26 cellular contexts compared by ENCODE assay signal in the genomic region with DNA sequence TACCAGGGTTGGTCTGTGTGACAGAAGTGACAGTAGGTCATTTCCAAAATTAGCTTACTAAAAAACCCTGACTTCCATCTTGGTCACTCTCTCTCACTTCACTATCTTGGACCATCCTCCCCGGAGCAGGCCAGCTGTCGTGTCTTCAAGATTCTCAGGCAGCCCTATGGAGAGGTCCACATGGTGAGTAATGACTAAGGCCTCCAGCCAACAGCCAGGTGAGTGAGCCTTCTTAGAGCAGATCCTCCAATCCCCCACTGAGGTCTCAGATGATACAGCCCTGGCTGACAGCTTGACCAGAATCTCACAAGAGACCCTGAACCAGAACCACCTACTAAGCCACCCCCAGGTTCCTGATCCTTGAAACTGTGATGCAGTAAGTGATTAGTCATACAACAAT.
DNase-seq lines count a peak whose midpoint lies in the region; ATAC-seq lines count a peak whose summit lies in the region.
"Had no signal": no experiment of that assay in that cellular context is flagged by ENCODE, and none has a peak within 500 bp of the region (broad histone marks: within the 10 kb centered on the region; RNA-seq: fewer than 3 reads in every experiment).

No MANE protein-coding gene starts in this region.

- peak; percentile 48 for ATAC-seq in stimulated activated effector memory CD8-positive, alpha-beta T cell treated with anti-CD3 and anti-CD28 coated beads, Interleukin-12 subunit alpha, Interleukin-12 subunit beta, amount 100 ng/mL, for 72 hours
- ATAC-seq in esophagus mucosa (no peak), HG02884 (IDR thresholded peaks at IDR 0.05; ENCODE audit: unreplicated experiment) (no peak)
- ATAC-seq: psoas muscle had no signal

- peaks cover 3% of the 10 kb centered on the region for H3K4me1 Mint-ChIP-seq in stimulated activated effector memory CD8-positive, alpha-beta T cell treated with anti-CD3 and anti-CD28 coated beads, Interleukin-12 subunit alpha, Interleukin-12 subunit beta, amount 100 ng/mL, for 72 hours
- H3K4me1 Mint-ChIP-seq in activated naive CD4-positive, alpha-beta T cell treated with anti-CD3 and anti-CD28 coated beads for 36 hours (ENCODE audit: low read depth), result peaks cover 8% of the 10 kb centered on the region
- H3K4me1 Mint-ChIP-seq: activated B cell treated with CpG ODN at 0.5 μM for 24 hours; activated naive CD8-positive, alpha-beta T cell treated with anti-CD3 and anti-CD28 coated beads, Interleukin-2, amount 10 ng/mL, durations not matched to agents 7 days and 5 days; immature natural killer cell had no signal

- H3K36me3 Mint-ChIP-seq in stimulated activated effector memory CD8-positive, alpha-beta T cell treated with anti-CD3 and anti-CD28 coated beads, Interleukin-12 subunit alpha, Interleukin-12 subunit beta, amount 100 ng/mL, for 72 hours, result no peaks in the 10 kb centered on the region
- H3K36me3 Mint-ChIP-seq in activated naive CD4-positive, alpha-beta T cell treated with anti-CD3 and anti-CD28 coated beads for 36 hours (ENCODE audit: low read depth), result no peaks in the 10 kb centered on the region
- H3K36me3 Mint-ChIP-seq: activated naive CD8-positive, alpha-beta T cell treated with anti-CD3 and anti-CD28 coated beads, Interleukin-2, amount 10 ng/mL, durations not matched to agents 7 days and 5 days; immature natural killer cell had no signal

- H3K27ac Mint-ChIP-seq in stimulated activated effector memory CD8-positive, alpha-beta T cell treated with anti-CD3 and anti-CD28 coated beads, Interleukin-12 subunit alpha, Interleukin-12 subunit beta, amount 100 ng/mL, for 72 hours, result no peak overlapping the region
- no peak overlapping the region for H3K27ac Mint-ChIP-seq in activated naive CD4-positive, alpha-beta T cell treated with anti-CD3 and anti-CD28 coated beads for 36 hours
- H3K27ac Mint-ChIP-seq: activated B cell treated with CpG ODN at 0.5 μM for 24 hours; activated naive CD8-positive, alpha-beta T cell treated with anti-CD3 and anti-CD28 coated beads, Interleukin-2, amount 10 ng/mL, durations not matched to agents 7 days and 5 days; immature natural killer cell; neural progenitor cell; T-helper 2 cell treated with Interferon-gamma antibody and Interleukin-4, amounts not matched to agents 5 μg/mL and 100 μg/mL, for 36 hours had no signal

- intact Hi-C loops in activated naive CD4-positive, alpha-beta T cell treated with anti-CD3 and anti-CD28 coated beads for 36 hours (cut with micrococcal nuclease), result no loop called here

- no peaks in the 10 kb centered on the region for H3K27me3 Mint-ChIP-seq in activated naive CD4-positive, alpha-beta T cell treated with anti-CD3 and anti-CD28 coated beads for 36 hours (ENCODE audit: low read depth)
- H3K27me3 Mint-ChIP-seq: activated naive CD8-positive, alpha-beta T cell treated with anti-CD3 and anti-CD28 coated beads, Interleukin-2, amount 10 ng/mL, durations not matched to agents 7 days and 5 days had no signal

- no peak overlapping the region for H3K4me3 Mint-ChIP-seq in stimulated activated effector memory CD8-positive, alpha-beta T cell treated with anti-CD3 and anti-CD28 coated beads, Interleukin-12 subunit alpha, Interleukin-12 subunit beta, amount 100 ng/mL, for 72 hours
- H3K4me3 Mint-ChIP-seq in activated naive CD4-positive, alpha-beta T cell treated with anti-CD3 and anti-CD28 coated beads for 36 hours, result no peak overlapping the region
- H3K4me3 Mint-ChIP-seq: activated B cell treated with CpG ODN at 0.5 μM for 24 hours; activated naive CD8-positive, alpha-beta T cell treated with anti-CD3 and anti-CD28 coated beads, Interleukin-2, amount 10 ng/mL, durations not matched to agents 7 days and 5 days; brain; immature natural killer cell; neural progenitor cell; T-helper 2 cell treated with Interferon-gamma antibody and Interleukin-4, amounts not matched to agents 5 μg/mL and 100 μg/mL, for 36 hours had no signal

- H3K9me3 Mint-ChIP-seq in stimulated activated effector memory CD8-positive, alpha-beta T cell treated with anti-CD3 and anti-CD28 coated beads, Interleukin-12 subunit alpha, Interleukin-12 subunit beta, amount 100 ng/mL, for 72 hours, result no peaks in the 10 kb centered on the region
- no peaks in the 10 kb centered on the region for H3K9me3 Mint-ChIP-seq in activated naive CD4-positive, alpha-beta T cell treated with anti-CD3 and anti-CD28 coated beads for 36 hours
- H3K9me3 Mint-ChIP-seq: activated B cell treated with CpG ODN at 0.5 μM for 24 hours; activated naive CD8-positive, alpha-beta T cell treated with anti-CD3 and anti-CD28 coated beads, Interleukin-2, amount 10 ng/mL, durations not matched to agents 7 days and 5 days; brain; immature natural killer cell; neural progenitor cell; T-helper 2 cell treated with Interferon-gamma antibody and Interleukin-4, amounts not matched to agents 5 μg/mL and 100 μg/mL, for 36 hours had no signal

- CTCF ChIA-PET in activated naive CD4-positive, alpha-beta T cell treated with anti-CD3 and anti-CD28 coated beads for 36 hours (lab: Charles Lee), result no interaction called here

- DNase-seq in DMS 273 (lab: John Stamatoyannopoulos, UW; ENCODE audit: unreplicated experiment), result peak; percentile 55
- no peak for DNase-seq in DMS 273 treated with DMSO at 0.1 percent for 48 hours (lab: John Stamatoyannopoulos, UW)
- DNase-seq in amniotic epithelial cell (ENCODE audit: low read depth), result peak; percentile 46
- DNase-seq in glomerular visceral epithelial cell (ENCODE audit: extremely low spot score), result peak; percentile 57
- DNase-seq in stimulated activated effector memory CD8-positive, alpha-beta T cell treated with anti-CD3 and anti-CD28 coated beads, Interleukin-12 subunit alpha, Interleukin-12 subunit beta, amount 100 ng/mL, for 72 hours (ENCODE audit: low spot score in 2 of 2), result no peak
- DNase-seq in activated naive CD4-positive, alpha-beta T cell treated with anti-CD3 and anti-CD28 coated beads for 36 hours, result no peak
- DNase-seq: activated B cell treated with CpG ODN at 0.5 μM for 24 hours; activated CD4-positive, alpha-beta T cell treated with anti-CD3 and anti-CD28 coated beads, Interleukin-2, amount 50 U/mL, for 48 hours; activated CD8-positive, alpha-beta memory T cell treated with anti-CD3 and anti-CD28 coated beads, Interleukin-2, amount 50 U/mL, for 48 hours; activated naive CD8-positive, alpha-beta T cell treated with anti-CD3 and anti-CD28 coated beads, Interleukin-2, amount 10 ng/mL, durations not matched to agents 7 days and 5 days; AML-193; heart right ventricle; immature natural killer cell; NCI-H1105; NCI-H2081 treated with DMSO at 0.1 percent for 48 hours; NCI-H510A; Peyer's patch; psoas muscle; small intestine; stimulated activated naive CD4-positive, alpha-beta T cell; thyroid gland had no signal

Comparison
In these comparisons a context has a peak if more than half of its experiments do, and no peak if none do; other contexts are left out.
1. DNase-seq: peak in DMS 273 (single experiment), amniotic epithelial cell (single experiment) and glomerular visceral epithelial cell (single experiment); none in DMS 273 treated with DMSO at 0.1 percent for 48 hours (single experiment), stimulated activated effector memory CD8-positive, alpha-beta T cell treated with anti-CD3 and anti-CD28 coated beads, Interleukin-12 subunit alpha, Interleukin-12 subunit beta, amount 100 ng/mL, for 72 hours (0 of 2) and activated naive CD4-positive, alpha-beta T cell treated with anti-CD3 and anti-CD28 coated beads for 36 hours (single experiment).